Comparison of ENCODE assay signal across 1 cellular context in genomic region chr18:69674292-69674877, GRCh38.
TF ChIP-seq lines count a peak whose summit lies in the region.

No MANE protein-coding gene starts in this region.

TF ChIP-seq in GM23338, 12 proteins besides CTCF, POLR2A, EP300 and RAD21 (continued from another document):
- TF ChIP-seq ZNF462 (CRISPR knock-in tag; IDR thresholded peaks at IDR 0.05) (no peak), JUNB (IDR thresholded peaks at IDR 0.05; ENCODE audit: unreplicated experiment) (no peak), STAT1 (IDR thresholded peaks at IDR 0.05; ENCODE audit: unreplicated experiment) (no peak), ETS1 (IDR thresholded peaks at IDR 0.05) (no peak), EZH2 (IDR thresholded peaks at IDR 0.05; ENCODE audit: low read depth, unreplicated experiment) (no peak), ZNF331 (CRISPR knock-in tag; IDR thresholded peaks at IDR 0.05; ENCODE audit: low read depth) (no peak)
